ENCODE assay signal across 8 cellular contexts in genomic region chr2:201909961-201910361, GRCh38.
DNase-seq lines count a peak whose midpoint lies in the region; ATAC-seq lines count a peak whose summit lies in the region.

No MANE protein-coding gene starts in this region.

- peak overlapping the region in 4 of 6 donors; percentile 14 to 83 (median 37) for H3K27ac Mint-ChIP-seq in immature natural killer cell

- peaks cover 1 to 5% (median 5%) of the 10 kb centered on the region in 3 donors for H3K27me3 Mint-ChIP-seq in immature natural killer cell (ENCODE audit: low read depth in 3 of 3)

- no peaks in the 10 kb centered on the region for H3K9me3 ChIP-seq in SJCRH30 (replicated peaks)

- DNase-seq in ELR (ENCODE audit: low read depth) (peak; percentile 72), RPMI7951 (ENCODE audit: low read depth) (peak; percentile 68), immature natural killer cell (peak in 1 of 3 donors; percentile 1), NCI-H510A treated with DMSO at 0.1 percent for 48 hours (lab: John Stamatoyannopoulos, UW) (no peak), epidermal melanocyte (ENCODE audit: insufficient read length, low spot score) (no peak), SJCRH30 (no peak), NCI-H2196 (lab: John Stamatoyannopoulos, UW; ENCODE audit: unreplicated experiment) (no peak)

- H3K4me3 Mint-ChIP-seq in immature natural killer cell, result peak overlapping the region; percentile 16 to 70 (median 53)

- H3K9me3 Mint-ChIP-seq in immature natural killer cell, result no peaks in the 10 kb centered on the region

- H3K27ac ChIP-seq in SJCRH30, result no peak overlapping the region

- H3K27me3 ChIP-seq in SJCRH30, result no peaks in the 10 kb centered on the region

- H3K4me3 ChIP-seq in SJCRH30, result no peak overlapping the region

- H3K36me3 ChIP-seq in SJCRH30, result no peaks in the 10 kb centered on the region

- ATAC-seq in GM21717 (IDR thresholded peaks at IDR 0.05; ENCODE audit: unreplicated experiment), result peak; percentile 69

- no peaks in the 10 kb centered on the region for H3K36me3 Mint-ChIP-seq in immature natural killer cell

- no peaks in the 10 kb centered on the region for H3K4me1 ChIP-seq in SJCRH30

- H3K4me1 Mint-ChIP-seq in immature natural killer cell, result peaks cover 13 to 14% of the 10 kb centered on the region in 2 donors

Comparison
In these comparisons a context has a peak if more than half of its experiments do, and no peak if none do; other contexts are left out.
1. DNase-seq: peak in ELR (single experiment) and RPMI7951 (single experiment); none in NCI-H510A treated with DMSO at 0.1 percent for 48 hours (single experiment), epidermal melanocyte (single experiment), SJCRH30 (0 of 2) and NCI-H2196 (single experiment).